Comparison of ENCODE assay signal across 18 cellular contexts in the genomic region with DNA sequence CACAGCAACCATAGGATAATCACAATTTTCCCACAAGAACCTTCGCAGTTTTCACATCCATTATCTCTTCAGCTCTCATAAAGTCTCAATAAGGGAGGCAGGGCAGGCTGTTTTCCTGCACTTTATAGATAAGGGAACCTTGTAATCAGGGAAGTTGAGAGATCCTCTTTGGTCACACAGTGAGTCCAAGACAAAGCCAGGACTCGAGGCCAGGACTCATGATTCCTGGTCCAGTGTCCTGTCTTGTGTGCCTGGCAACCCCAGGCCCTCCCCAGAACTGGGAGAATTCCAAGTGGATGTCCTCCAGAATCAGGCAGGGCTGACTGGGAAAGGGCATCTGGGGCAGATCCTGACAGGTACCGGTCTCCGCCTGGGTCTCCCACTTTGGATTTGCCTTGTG. TPM values are rescaled to one million over a fixed set of nuclear protein-coding genes. Genes with fewer than 3 reads are reported as not detected.
DNase-seq lines count a peak whose midpoint lies in the region; ATAC-seq, FAIRE-seq and TF ChIP-seq lines count a peak whose summit lies in the region.
"Had no signal": no experiment of that assay in that cellular context is flagged by ENCODE, and none has a peak within 500 bp of the region (broad histone marks: within the 10 kb centered on the region; RNA-seq: fewer than 3 reads in every experiment).

No MANE protein-coding gene starts in this region.

- no peaks in the 10 kb centered on the region for H3K27me3 ChIP-seq in small intestine (ENCODE audit: control insufficient read depth in 2 of 2, insufficient read depth in 2 of 2, low read length in 2 of 2)
- peaks cover 8% of the 10 kb centered on the region; the same call in 1 of the 2 replicates for H3K27me3 ChIP-seq in PC-3 (ENCODE audit: low read length)
- H3K27me3 ChIP-seq: BE2C had no signal

- TF ChIP-seq CTCF in PC-3 (conservative IDR thresholded peaks at IDR 0.05; ENCODE audit: low read depth, low read length): no peak

- DNase-seq in OCI-M1 (lab: John Stamatoyannopoulos, UW) (peak; percentile 62), cerebellar cortex (ENCODE audit: low spot score) (peak; percentile 64), left ventricle myocardium superior (peak; percentile 65), small intestine (peak; percentile 57), PC-3 (no peak), GF-D8 (lab: John Stamatoyannopoulos, UW) (no peak), SHP77 treated with DMSO at 0.1 percent for 48 hours (lab: John Stamatoyannopoulos, UW) (no peak)
- DNase-seq: BE2C, DMS153, EL, HCEC 1CT, KBM-7, NCI-H1092, NCI-H748 treated with DMSO at 0.1 percent for 48 hours, SHP77 had no signal

- H4K20me1 ChIP-seq in PC-3 (ENCODE audit: low read length): no peaks in the 10 kb centered on the region

- 53 to 72% (median 56%) methylated on average over 4 of the region's 4 CpGs for WGBS in small intestine, 3 donors

- H3K9me3 ChIP-seq in small intestine (ENCODE audit: control insufficient read depth, low read depth): no peaks in the 10 kb centered on the region
- no peaks in the 10 kb centered on the region for H3K9me3 ChIP-seq in PC-3 (ENCODE audit: low read length)
- H3K9me3 ChIP-seq: BE2C had no signal

- H3K4me2 ChIP-seq in PC-3 (ENCODE audit: low read length): no peak overlapping the region

- H3K4me3 ChIP-seq in small intestine (ENCODE audit: low read depth in 1 of 2, low read length in 2 of 2) (no peak overlapping the region), PC-3 (ENCODE audit: low read length) (no peak overlapping the region)

- BruUV-seq in PC-3 (replicated peaks; lab: Mats Ljungman, UMichigan): no TSS peak

- H3K36me3 ChIP-seq in small intestine (ENCODE audit: control insufficient read depth in 2 of 2, insufficient read depth in 2 of 2, low read length in 2 of 2) (no peaks in the 10 kb centered on the region), PC-3 (ENCODE audit: low read depth, low read length) (no peaks in the 10 kb centered on the region)
- H3K36me3 ChIP-seq: BE2C had no signal

- peak; percentile 70 for ATAC-seq in left ventricle myocardium superior
- ATAC-seq in PC-3: no peak
- ATAC-seq: Panc1 had no signal

- CTCF ChIA-PET in PC-3 (lab: Charles Lee): no interaction called here

- intact Hi-C loops in left ventricle myocardium superior (cut with micrococcal nuclease): no loop called here
- intact Hi-C loops in PC-3 (cut with micrococcal nuclease): no loop called here

- H3K27ac ChIP-seq in small intestine (ENCODE audit: low read depth in 1 of 2, low read length in 1 of 2) (no peak overlapping the region), PC-3 (ENCODE audit: low read length) (no peak overlapping the region)

- no peak overlapping the region for H2AFZ ChIP-seq in PC-3 (ENCODE audit: low read length)

- H3F3A ChIP-seq in PC-3 (ENCODE audit: low read length, unreplicated experiment): no peaks in the 10 kb centered on the region

- H3K9me2 ChIP-seq in PC-3 (replicated peaks; ENCODE audit: low read length): no peaks in the 10 kb centered on the region

- H3K4me1 ChIP-seq in small intestine (ENCODE audit: control insufficient read depth in 2 of 2, insufficient read depth in 1 of 2, low read depth in 1 of 2, low read length in 1 of 2) (peaks cover 0 to 5% of the 10 kb centered on the region in 2 donors), PC-3 (ENCODE audit: insufficient read depth, low read length) (no peaks in the 10 kb centered on the region)

- no peak overlapping the region for H3K9ac ChIP-seq in PC-3 (ENCODE audit: low read length)

- no peaks in the 10 kb centered on the region for H3K79me2 ChIP-seq in PC-3 (ENCODE audit: low read length)

- FAIRE-seq in small intestine (lab: Jason Lieb, UNC): no peak

- POLR2A ChIA-PET in PC-3 (lab: Charles Lee; ENCODE audit: unreplicated experiment): no interaction called here

RNA-seq across cellular contexts. Expression of a gene that starts 23.1 kb away (rescaled TPM):
- 20.4 TPM for total RNA-seq in left ventricle myocardium superior
- polyA plus RNA-seq in small intestine: 10 to 100 TPM in 2 of 3 donors, 1 to 10 TPM in 1; 6.5 to 15.2 (median 15.0) TPM
- 20.6 and 25.0 TPM in 2 replicates for total RNA-seq in PC-3 (2014; rRNA removed)

RNA-seq across cellular contexts. Expression of a gene that starts 31.4 kb away (rescaled TPM):
- total RNA-seq in left ventricle myocardium superior (not detected), PC-3 (2014; rRNA removed) (not detected in 2 replicates)
- 1 to 10 TPM in 1 of 3 donors, not detected in 2; 1.1 TPM for polyA plus RNA-seq in small intestine
- total RNA-seq: M059J had no signal
- polyA plus RNA-seq: AG04450 had no signal

Comparison
In these comparisons a context has a peak if more than half of its experiments do, and no peak if none do; other contexts are left out.
1. DNase-seq: peak in OCI-M1 (single experiment), cerebellar cortex (single experiment), left ventricle myocardium superior (single experiment) and small intestine (single experiment); none in PC-3 (single experiment), GF-D8 (single experiment) and SHP77 treated with DMSO at 0.1 percent for 48 hours (single experiment).